In the genomic region with DNA sequence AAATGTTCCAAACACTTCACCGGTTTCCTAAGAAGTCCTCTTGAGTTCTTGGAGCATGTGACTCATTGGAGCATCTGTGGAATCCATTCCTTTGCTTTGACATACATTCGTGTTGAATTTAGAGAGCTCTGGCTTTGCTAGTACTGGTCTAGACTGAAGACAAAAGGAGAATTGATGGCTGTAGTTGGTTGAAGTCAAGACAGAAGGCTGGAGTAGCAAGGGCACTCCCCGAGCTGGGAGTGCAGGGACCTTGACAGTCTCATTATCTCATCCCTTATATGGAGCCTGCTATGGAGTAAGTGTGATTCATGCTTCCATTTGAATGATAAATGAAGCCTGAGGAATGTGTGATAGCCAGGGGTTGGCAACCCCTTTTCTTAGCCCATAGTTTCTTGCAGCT, we compare ENCODE assay signal across 16 cellular contexts.
DNase-seq lines count a peak whose midpoint lies in the region; FAIRE-seq and TF ChIP-seq lines count a peak whose summit lies in the region.
"Had no signal": no experiment of that assay in that cellular context is flagged by ENCODE, and none has a peak within 500 bp of the region (broad histone marks: within the 10 kb centered on the region; RNA-seq: fewer than 3 reads in every experiment).

No MANE protein-coding gene starts in this region.

- no peak overlapping the region for H3K4me3 Mint-ChIP-seq in activated T-cell treated with anti-CD3 and anti-CD28 coated beads, Interleukin-2, amount 50 U/mL, for 24 hours
- H3K4me3 Mint-ChIP-seq: B cell, nephron progenitor cell had no signal

- no peak overlapping the region for H3K23ac ChIP-seq in H1 (ENCODE audit: insufficient read length)
- no peak overlapping the region for H3K23ac ChIP-seq in mesendoderm (ENCODE audit: low read length)

- peaks cover 3% of the 10 kb centered on the region; the same call in 1 of the 2 replicates for H3K23me2 ChIP-seq in H1 (ENCODE audit: low read depth, low read length)

- peak overlapping the region; percentile 32 to 38; a peak in 3 of 4 replicates for H3K4me2 ChIP-seq in H1 (ENCODE audit: insufficient read depth in 1 of 2, low read depth in 2 of 2, low read length in 2 of 2)
- no peak overlapping the region for H3K4me2 ChIP-seq in mesendoderm (ENCODE audit: low read length)

- H4K20me1 ChIP-seq in H1 (replicated peaks in 1 of 2; ENCODE audit: control insufficient read depth in 1 of 2, insufficient read depth in 2 of 2, low read length in 2 of 2), result no peaks in the 10 kb centered on the region

- H3K36me3 ChIP-seq in HUES6 (ENCODE audit: control insufficient read depth, insufficient read depth, low read length) (no peaks in the 10 kb centered on the region), H1 (ENCODE audit: control insufficient read depth in 2 of 4, insufficient read depth in 4 of 4, low read length in 3 of 4) (no peaks in the 10 kb centered on the region), mesendoderm (ENCODE audit: control insufficient read depth, insufficient read depth, low read length) (no peaks in the 10 kb centered on the region)
- H3K36me3 ChIP-seq: esophagus muscularis mucosa, thoracic aorta had no signal

- TF ChIP-seq RAD21 in H1 (IDR thresholded peaks at IDR 0.05 in 1 of 2, conservative IDR thresholded peaks at IDR 0.05 in 1 of 2; ENCODE audit: low read depth in 2 of 2, low read length in 2 of 2), result no peak

- H3K9me3 ChIP-seq in HUES6 (ENCODE audit: control insufficient read depth, insufficient read depth, low read depth, low read length), result peaks cover 33% of the 10 kb centered on the region
- peaks cover 3 to 4% of the 10 kb centered on the region in 2 experiments; a peak in 3 of 4 replicates for H3K9me3 ChIP-seq in H1 (ENCODE audit: insufficient read depth in 2 of 2, low read depth in 1 of 2, low read length in 1 of 2)
- H3K9me3 ChIP-seq: thoracic aorta had no signal

- no peak overlapping the region for H4K5ac ChIP-seq in H1 (ENCODE audit: insufficient read length, low read depth, low read length)
- no peak overlapping the region for H4K5ac ChIP-seq in mesendoderm (ENCODE audit: low read length)

- no peak for TF ChIP-seq POLR2A in H1 (IDR thresholded peaks at IDR 0.05; ENCODE audit: control extremely low read depth in 1 of 2, low read depth in 2 of 2, low read length in 2 of 2)

- H3K14ac ChIP-seq in H1 (ENCODE audit: insufficient read length), result no peak overlapping the region

- H3K4me1 Mint-ChIP-seq in activated T-cell treated with anti-CD3 and anti-CD28 coated beads, Interleukin-2, amount 50 U/mL, for 24 hours (ENCODE audit: low read depth), result no peaks in the 10 kb centered on the region
- H3K4me1 Mint-ChIP-seq: B cell had no signal

- H3K4me3 ChIP-seq in HUES6 (ENCODE audit: low read depth, low read length), result no peak overlapping the region
- H3K4me3 ChIP-seq in H1 (ENCODE audit: extremely low read depth in 1 of 4, insufficient read depth in 2 of 4, low read depth in 3 of 4, low read length in 4 of 4), result no peak overlapping the region; a peak in 1 of 8 replicates
- no peak overlapping the region for H3K4me3 ChIP-seq in mesendoderm (ENCODE audit: low read length)
- H3K4me3 ChIP-seq: esophagus muscularis mucosa, thoracic aorta had no signal

- 59% methylated on average over 3 of the region's 3 CpGs; no CpG with 5 or more reads in 1 of the 2 experiments for WGBS in H1 (ENCODE audit: extremely low coverage in 1 of 2, insufficient coverage in 1 of 2, insufficient read length in 1 of 2, insufficient replicate concordance in 2 of 2, low coverage in 1 of 2, low lambda C conversion rate in 2 of 2, missing lambda C conversion rate in 1 of 2), 2 experiments
- WGBS in mesendoderm (ENCODE audit: extremely low coverage, insufficient coverage, low lambda C conversion rate), result no CpG with 5 or more reads among the region's 3 CpGs

- no peaks in the 10 kb centered on the region for H3K27me3 Mint-ChIP-seq in activated T-cell treated with anti-CD3 and anti-CD28 coated beads, Interleukin-2, amount 50 U/mL, for 24 hours
- H3K27me3 Mint-ChIP-seq: B cell had no signal

- no peak overlapping the region for H2AFZ ChIP-seq in H1 (ENCODE audit: low read length)

- H3K79me1 ChIP-seq in H1 (ENCODE audit: low read depth, low read length) (no peaks in the 10 kb centered on the region), mesendoderm (ENCODE audit: low read length) (no peaks in the 10 kb centered on the region)

- H3K4me1 ChIP-seq in HUES6 (ENCODE audit: control insufficient read depth, insufficient read depth, low read length) (peaks cover 21% of the 10 kb centered on the region), H1 (replicated peaks in 1 of 4; ENCODE audit: control insufficient read depth in 3 of 4, insufficient read depth in 4 of 4, low read length in 3 of 4) (peaks cover 7 to 22% (median 12%) of the 10 kb centered on the region in 4 experiments; a peak in 6 of 7 replicates), mesendoderm (ENCODE audit: control insufficient read depth, low read depth, low read length) (peaks cover 2% of the 10 kb centered on the region)

- no peaks in the 10 kb centered on the region for H3K27me3 ChIP-seq in HUES6 (ENCODE audit: control insufficient read depth, insufficient read depth, low read length)
- no peaks in the 10 kb centered on the region; a peak in 2 of 7 replicates for H3K27me3 ChIP-seq in H1 (replicated peaks in 1 of 4; ENCODE audit: control insufficient read depth in 3 of 4, extremely low read depth in 1 of 4, insufficient read depth in 3 of 4, low read length in 3 of 4)
- no peaks in the 10 kb centered on the region for H3K27me3 ChIP-seq in mesendoderm (ENCODE audit: insufficient read depth, low read length, poor library complexity)
- H3K27me3 ChIP-seq: esophagus muscularis mucosa had no signal

- H3K27ac ChIP-seq in HUES6 (ENCODE audit: low read depth, low read length) (peak overlapping the region; percentile 79), H1 (ENCODE audit: low read depth, low read length) (peak overlapping the region; percentile 59; the same call in 1 of the 2 replicates), mesendoderm (ENCODE audit: low read depth, low read length) (peak overlapping the region; percentile 42)
- H3K27ac ChIP-seq: esophagus muscularis mucosa, thoracic aorta had no signal

- POLR2A ChIA-PET in H1 (lab: Charles Lee; ENCODE audit: partially characterized antibody), result interaction anchor here (0.6 to 1.1 kb wide), 4 partner anchors 11 to 881 kb away, joined by 3 to 4 read pairs (median 4); no protein-coding TSS in a partner anchor

- no peaks in the 10 kb centered on the region for H3K79me2 ChIP-seq in H1 (ENCODE audit: control insufficient read depth in 1 of 2, insufficient read depth in 2 of 2, low read length in 2 of 2)
- H3K79me2 ChIP-seq in mesendoderm (ENCODE audit: control insufficient read depth, insufficient read depth, low read length), result no peaks in the 10 kb centered on the region

- peak overlapping the region; percentile 63; the same call in 1 of the 2 replicates for H2BK5ac ChIP-seq in H1 (ENCODE audit: low read depth, low read length)
- H2BK5ac ChIP-seq in mesendoderm (ENCODE audit: low read length), result no peak overlapping the region

- H2AK5ac ChIP-seq in H1 (ENCODE audit: low read depth, low read length), result no peak overlapping the region
- no peak overlapping the region for H2AK5ac ChIP-seq in mesendoderm (ENCODE audit: low read length)

- peak overlapping the region; percentile 2 for H4K91ac ChIP-seq in H1 (replicated peaks; ENCODE audit: insufficient read length, low read length)

- peak overlapping the region; percentile 12 for H2BK120ac ChIP-seq in H1 (replicated peaks; ENCODE audit: low read depth, low read length)
- no peak overlapping the region for H2BK120ac ChIP-seq in mesendoderm (ENCODE audit: low read depth, low read length)

- TF ChIP-seq CTCF in H1 (IDR thresholded peaks at IDR 0.05; ENCODE audit: control extremely low read depth in 1 of 3, insufficient read depth in 1 of 3, low read depth in 1 of 3, low read length in 3 of 3), result no peak

- FAIRE-seq in H1 (lab: Jason Lieb, UNC), result peak; percentile 66

- peak overlapping the region; percentile 86 for H2BK12ac ChIP-seq in H1 (ENCODE audit: low read depth, low read length)

- peak overlapping the region; percentile 87; the same call in 1 of the 2 replicates for H2BK20ac ChIP-seq in H1 (ENCODE audit: low read length)

- no peak for TF ChIP-seq EP300 in H1 (IDR thresholded peaks at IDR 0.05; ENCODE audit: borderline replicate concordance in 1 of 2, low read depth in 2 of 2, low read length in 2 of 2)

- H3K9me3 Mint-ChIP-seq in activated T-cell treated with anti-CD3 and anti-CD28 coated beads, Interleukin-2, amount 50 U/mL, for 24 hours, result peaks cover 36% of the 10 kb centered on the region

- in situ Hi-C loops in Caki2 (cut with HindIII; ENCODE audit: low pct_unique_long_range_greater_than_20kb, low sequenced_read_pairs), result no loop called here

- H3K18ac ChIP-seq in H1 (ENCODE audit: extremely low read depth, low read length) (peak overlapping the region; percentile 55; the same call in 1 of the 2 replicates), mesendoderm (ENCODE audit: low read length) (peak overlapping the region; percentile 53)

- H3K56ac ChIP-seq in H1 (replicated peaks; ENCODE audit: insufficient read length, low read depth, low read length) (no peak overlapping the region), mesendoderm (ENCODE audit: low read length) (no peak overlapping the region)

- DNase-seq in Caki2 (ENCODE audit: low read depth) (peak; percentile 86), H1 (ENCODE audit: low read depth in 1 of 2, low spot score in 2 of 2) (peak in 1 of 2 experiments; percentile 49), mesendoderm (peak; percentile 87), occipital lobe (lab: John Stamatoyannopoulos, UW) (no peak), AG08396 (ENCODE audit: low spot score) (no peak), NCI-H446 (lab: John Stamatoyannopoulos, UW) (no peak)
- no peak for DNase-seq in activated T-cell treated with anti-CD3 and anti-CD28 coated beads, Interleukin-2, amount 50 U/mL, for 24 hours
- DNase-seq: activated CD8-positive, alpha-beta memory T cell treated with anti-CD3 and anti-CD28 coated beads for 24 hours; activated effector memory CD4-positive, alpha-beta T cell treated with anti-CD3 and anti-CD28 coated beads, Interleukin-2, amount 50 U/mL, for 16 hours; NCI-H446 treated with DMSO at 0.1 percent for 48 hours; OCI-M1 had no signal

- no peak overlapping the region for H3K27ac Mint-ChIP-seq in activated T-cell treated with anti-CD3 and anti-CD28 coated beads, Interleukin-2, amount 50 U/mL, for 24 hours
- H3K27ac Mint-ChIP-seq: B cell, nephron progenitor cell had no signal

- H3K4ac ChIP-seq in H1 (replicated peaks; ENCODE audit: insufficient read length, low read depth, low read length) (peak overlapping the region; percentile 39), mesendoderm (ENCODE audit: low read depth, low read length) (no peak overlapping the region)

- H4K8ac ChIP-seq in H1 (ENCODE audit: extremely low read depth, insufficient read depth, low read length), result no peak overlapping the region
- H4K8ac ChIP-seq in mesendoderm (ENCODE audit: low read depth, low read length), result no peak overlapping the region

- peak overlapping the region; percentile 78 for H3K9ac ChIP-seq in HUES6 (ENCODE audit: low read length)
- 0 out of 7 replicates have a peak overlapping the region, but pooled peaks of 1 of the 4 experiments have one; percentile 10 for H3K9ac ChIP-seq in H1 (replicated peaks in 1 of 4; ENCODE audit: extremely low read depth in 1 of 4, low read depth in 3 of 4, low read length in 3 of 4)
- no peak overlapping the region for H3K9ac ChIP-seq in mesendoderm (ENCODE audit: low read length)

- no peak overlapping the region for H2BK15ac ChIP-seq in H1 (ENCODE audit: low read length)
- H2BK15ac ChIP-seq in mesendoderm (replicated peaks; ENCODE audit: low read depth), result no peak overlapping the region

- H3K36me3 Mint-ChIP-seq in activated T-cell treated with anti-CD3 and anti-CD28 coated beads, Interleukin-2, amount 50 U/mL, for 24 hours (ENCODE audit: low read depth), result no peaks in the 10 kb centered on the region

- CTCF ChIA-PET in H1 (lab: Charles Lee; ENCODE audit: partially characterized antibody), result interaction anchor here (0.6 to 0.7 kb wide), 2 partner anchors 182 to 875 kb away, joined by 3 read pairs; no protein-coding TSS in a partner anchor

Comparison
In these comparisons a context has a peak if more than half of its experiments do, and no peak if none do; other contexts are left out.
1. DNase-seq: peak in Caki2 (single experiment) and mesendoderm (single experiment); none in occipital lobe (single experiment), AG08396 (single experiment), NCI-H446 (0 of 2) and activated T-cell treated with anti-CD3 and anti-CD28 coated beads, Interleukin-2, amount 50 U/mL, for 24 hours (single experiment).
2. Peak in every context shown above with its lines, with median percentiles within 50 percentile points of each other: H3K27ac ChIP-seq.